ENCODE assay signal across 20 cellular contexts in genomic region chr2:134080759-134081158, GRCh38.
DNase-seq lines count a peak whose midpoint lies in the region; ATAC-seq lines count a peak whose summit lies in the region.
"Had no signal": no experiment of that assay in that cellular context is flagged by ENCODE, and none has a peak within 500 bp of the region (broad histone marks: within the 10 kb centered on the region; RNA-seq: fewer than 3 reads in every experiment).

No MANE protein-coding gene starts in this region.

- DNase-seq in Right ventricle myocardium inferior (ENCODE audit: missing footprints), result no peak
- no peak for DNase-seq in cardiac septum (ENCODE audit: low spot score)
- DNase-seq in fibroblast of peridontal ligament (ENCODE audit: extremely low read depth), result peak; percentile 28
- DNase-seq in iPS-NIHi7 (ENCODE audit: extremely low spot score), result peak; percentile 27
- no peak for DNase-seq in activated T-cell treated with anti-CD3 and anti-CD28 coated beads, Interleukin-2, amount 50 U/mL, for 24 hours
- DNase-seq in NCI-H226, result no peak
- no peak for DNase-seq in inferior parietal cortex (ENCODE audit: extremely low spot score)
- DNase-seq: 8988T; BE2C; CD4-positive, alpha-beta T cell; DMS79; GDM1; KG1; NCI-H1417 treated with DMSO at 0.1 percent for 48 hours; NCI-H1930; NCI-H2171; NCI-H446 treated with DMSO at 0.1 percent for 48 hours; NCI-H748 treated with DMSO at 0.1 percent for 48 hours had no signal

- no peak overlapping the region for H3K4me3 Mint-ChIP-seq in activated T-cell treated with anti-CD3 and anti-CD28 coated beads, Interleukin-2, amount 50 U/mL, for 24 hours
- H3K4me3 Mint-ChIP-seq: CD4-positive, alpha-beta T cell had no signal

- ATAC-seq in Right ventricle myocardium inferior (peak; percentile 79), HG03097 (IDR thresholded peaks at IDR 0.05; ENCODE audit: low FRiP score, unreplicated experiment) (no peak)
- ATAC-seq: GM12878 had no signal

- H3K27me3 Mint-ChIP-seq in activated T-cell treated with anti-CD3 and anti-CD28 coated beads, Interleukin-2, amount 50 U/mL, for 24 hours, result peaks cover 12% of the 10 kb centered on the region

- no peaks in the 10 kb centered on the region for H3K9me3 Mint-ChIP-seq in activated T-cell treated with anti-CD3 and anti-CD28 coated beads, Interleukin-2, amount 50 U/mL, for 24 hours
- H3K9me3 Mint-ChIP-seq: CD4-positive, alpha-beta T cell had no signal

- H3K27ac Mint-ChIP-seq in activated T-cell treated with anti-CD3 and anti-CD28 coated beads, Interleukin-2, amount 50 U/mL, for 24 hours, result no peak overlapping the region
- H3K27ac Mint-ChIP-seq: CD4-positive, alpha-beta T cell had no signal

- H3K36me3 Mint-ChIP-seq in activated T-cell treated with anti-CD3 and anti-CD28 coated beads, Interleukin-2, amount 50 U/mL, for 24 hours (ENCODE audit: low read depth), result no peaks in the 10 kb centered on the region

- intact Hi-C loops in Right ventricle myocardium inferior (cut with DNase I) (loop anchor here (10.0 kb wide), 1 partner anchor 86 kb away; no protein-coding TSS in a partner anchor), cardiac septum (cut with DNase I) (no loop called here)

- H3K4me1 Mint-ChIP-seq in activated T-cell treated with anti-CD3 and anti-CD28 coated beads, Interleukin-2, amount 50 U/mL, for 24 hours (ENCODE audit: low read depth), result no peaks in the 10 kb centered on the region

Comparison
In these comparisons a context has a peak if more than half of its experiments do, and no peak if none do; other contexts are left out.
1. DNase-seq: peak in fibroblast of peridontal ligament (single experiment) and iPS-NIHi7 (single experiment); none in Right ventricle myocardium inferior (single experiment), cardiac septum (single experiment), activated T-cell treated with anti-CD3 and anti-CD28 coated beads, Interleukin-2, amount 50 U/mL, for 24 hours (single experiment), NCI-H226 (single experiment) and inferior parietal cortex (single experiment).